ENCODE assay signal across 2 cellular contexts in the genomic region with DNA sequence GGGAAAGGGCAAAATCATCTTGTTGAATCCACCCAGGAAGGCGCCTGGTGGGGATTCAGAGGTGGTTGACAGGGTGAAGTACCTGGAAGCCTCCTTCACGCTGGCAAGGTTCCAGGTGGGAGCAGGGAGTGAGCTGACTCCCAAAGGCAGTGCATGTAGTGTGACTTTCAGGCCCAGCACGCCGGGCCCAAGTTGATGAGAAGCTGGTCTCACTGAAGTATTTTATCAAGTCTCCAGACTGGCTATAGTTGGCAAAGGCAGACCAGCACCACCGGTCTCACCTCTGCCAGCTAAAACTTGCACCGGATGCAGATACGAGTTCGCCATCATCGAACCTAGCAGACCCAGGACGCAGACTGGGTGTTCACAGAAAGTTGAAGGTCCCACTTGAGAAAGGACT.
A peak's percentile ranks its signal among the peaks of the same experiment; 100 is the strongest.
TF ChIP-seq lines count a peak whose summit lies in the region.

No MANE protein-coding gene starts in this region.

TF ChIP-seq in endothelial cell of umbilical vein, 7 proteins besides CTCF, POLR2A, EP300 and RAD21:
- TF ChIP-seq POLR2AphosphoS5 (IDR thresholded peaks at IDR 0.05; ENCODE audit: insufficient read depth, low read depth, low read length) (peak; percentile 37), MYC (IDR thresholded peaks at IDR 0.05; ENCODE audit: low read depth, low read length) (no peak)

TF ChIP-seq in WTC11, 78 proteins besides CTCF, POLR2A, EP300 and RAD21:
- TF ChIP-seq ETV6 (CRISPR knock-in tag; IDR thresholded peaks at IDR 0.05) (no peak), MXD4 (CRISPR knock-in tag; IDR thresholded peaks at IDR 0.05; ENCODE audit: borderline replicate concordance) (no peak), NFATC4 (CRISPR knock-in tag; IDR thresholded peaks at IDR 0.05) (no peak), ZNF671 (CRISPR knock-in tag; IDR thresholded peaks at IDR 0.05) (no peak), ZBTB21 (CRISPR knock-in tag; IDR thresholded peaks at IDR 0.05; ENCODE audit: borderline replicate concordance) (no peak), ELF4 (CRISPR knock-in tag; IDR thresholded peaks at IDR 0.05; ENCODE audit: low read depth) (no peak), ZBTB43 (CRISPR knock-in tag; IDR thresholded peaks at IDR 0.05) (no peak), E2F5 (CRISPR knock-in tag; IDR thresholded peaks at IDR 0.05) (no peak), GTF2I (CRISPR knock-in tag; conservative IDR thresholded peaks at IDR 0.05) (no peak), USF1 (CRISPR knock-in tag; IDR thresholded peaks at IDR 0.05) (no peak), MYBL2 (CRISPR knock-in tag; IDR thresholded peaks at IDR 0.05) (no peak), ZNF138 (CRISPR knock-in tag; conservative IDR thresholded peaks at IDR 0.05) (no peak), CREM (CRISPR knock-in tag; IDR thresholded peaks at IDR 0.05) (no peak), TCF7 (CRISPR knock-in tag; IDR thresholded peaks at IDR 0.05; ENCODE audit: low read depth) (no peak)
- TF ChIP-seq, protein P1, sequence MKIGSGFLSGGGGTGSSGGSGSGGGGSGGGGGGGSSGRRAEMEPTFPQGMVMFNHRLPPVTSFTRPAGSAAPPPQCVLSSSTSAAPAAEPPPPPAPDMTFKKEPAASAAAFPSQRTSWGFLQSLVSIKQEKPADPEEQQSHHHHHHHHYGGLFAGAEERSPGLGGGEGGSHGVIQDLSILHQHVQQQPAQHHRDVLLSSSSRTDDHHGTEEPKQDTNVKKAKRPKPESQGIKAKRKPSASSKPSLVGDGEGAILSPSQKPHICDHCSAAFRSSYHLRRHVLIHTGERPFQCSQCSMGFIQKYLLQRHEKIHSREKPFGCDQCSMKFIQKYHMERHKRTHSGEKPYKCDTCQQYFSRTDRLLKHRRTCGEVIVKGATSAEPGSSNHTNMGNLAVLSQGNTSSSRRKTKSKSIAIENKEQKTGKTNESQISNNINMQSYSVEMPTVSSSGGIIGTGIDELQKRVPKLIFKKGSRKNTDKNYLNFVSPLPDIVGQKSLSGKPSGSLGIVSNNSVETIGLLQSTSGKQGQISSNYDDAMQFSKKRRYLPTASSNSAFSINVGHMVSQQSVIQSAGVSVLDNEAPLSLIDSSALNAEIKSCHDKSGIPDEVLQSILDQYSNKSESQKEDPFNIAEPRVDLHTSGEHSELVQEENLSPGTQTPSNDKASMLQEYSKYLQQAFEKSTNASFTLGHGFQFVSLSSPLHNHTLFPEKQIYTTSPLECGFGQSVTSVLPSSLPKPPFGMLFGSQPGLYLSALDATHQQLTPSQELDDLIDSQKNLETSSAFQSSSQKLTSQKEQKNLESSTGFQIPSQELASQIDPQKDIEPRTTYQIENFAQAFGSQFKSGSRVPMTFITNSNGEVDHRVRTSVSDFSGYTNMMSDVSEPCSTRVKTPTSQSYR (CRISPR knock-in tag; IDR thresholded peaks at IDR 0.05), result no peak
- TF ChIP-seq, protein P2, sequence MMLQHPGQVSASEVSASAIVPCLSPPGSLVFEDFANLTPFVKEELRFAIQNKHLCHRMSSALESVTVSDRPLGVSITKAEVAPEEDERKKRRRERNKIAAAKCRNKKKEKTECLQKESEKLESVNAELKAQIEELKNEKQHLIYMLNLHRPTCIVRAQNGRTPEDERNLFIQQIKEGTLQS (CRISPR knock-in tag; conservative IDR thresholded peaks at IDR 0.05), result no peak
